ENCODE assay signal across 9 cellular contexts in genomic region chr15:68252925-68253534, GRCh38. TPM values are rescaled to one million over a fixed set of nuclear protein-coding genes. Genes with fewer than 3 reads are reported as not detected.
DNase-seq lines count a peak whose midpoint lies in the region; TF ChIP-seq lines count a peak whose summit lies in the region.
"Had no signal": no experiment of that assay in that cellular context is flagged by ENCODE, and none has a peak within 500 bp of the region (broad histone marks: within the 10 kb centered on the region; RNA-seq: fewer than 3 reads in every experiment).

No MANE protein-coding gene starts in this region.

- peak; percentile 86 for TF ChIP-seq CTCF in LNCaP clone FGC (IDR thresholded peaks at IDR 0.05; ENCODE audit: control insufficient read depth, extremely low read depth, insufficient read depth)
- peak; percentile 88 for TF ChIP-seq CTCF in OCI-LY1 (IDR thresholded peaks at IDR 0.05; ENCODE audit: low read length)
- TF ChIP-seq CTCF in astrocyte of the spinal cord (IDR thresholded peaks at IDR 0.05; ENCODE audit: low read depth, low read length), result peak; percentile 85
- peak; percentile 86 for TF ChIP-seq CTCF in hepatocyte (IDR thresholded peaks at IDR 0.05; ENCODE audit: poor library complexity)

- H3K4me3 ChIP-seq in LNCaP clone FGC (ENCODE audit: low read depth, low read length) (no peak overlapping the region), OCI-LY1 (ENCODE audit: low read depth, low read length, poor library complexity, severe bottlenecking) (no peak overlapping the region), astrocyte of the spinal cord (ENCODE audit: low read depth, low read length) (no peak overlapping the region), hepatocyte (no peak overlapping the region)
- H3K4me3 ChIP-seq: BLaER1 had no signal

- peak; percentile 38 for DNase-seq in DMS79 treated with DMSO at 0.1 percent for 48 hours (lab: John Stamatoyannopoulos, UW)
- DNase-seq in DMS79 (lab: John Stamatoyannopoulos, UW), result no peak
- peak; percentile 62 for DNase-seq in LNCaP clone FGC (ENCODE audit: low read depth)
- peak; percentile 84 for DNase-seq in astrocyte of the spinal cord (ENCODE audit: low read depth, low spot score)
- peak; percentile 83 for DNase-seq in hepatocyte (ENCODE audit: low spot score)
- DNase-seq in stimulated activated naive CD4-positive, alpha-beta T cell (lab: John Stamatoyannopoulos, UW), result peak in 5 of 6 experiments; percentile 15 to 57 (median 22)
- DNase-seq in mesenteric fat pad (ENCODE audit: low spot score), result no peak

- no peak overlapping the region for H3K9ac ChIP-seq in OCI-LY1 (ENCODE audit: low read length)
- H3K9ac ChIP-seq: BLaER1 had no signal

- H3K4me2 ChIP-seq in OCI-LY1 (ENCODE audit: low read length) (no peak overlapping the region), hepatocyte (no peak overlapping the region)
- H3K4me2 ChIP-seq: BLaER1 had no signal

- no peak overlapping the region for H2AFZ ChIP-seq in OCI-LY1 (ENCODE audit: low read length)
- H2AFZ ChIP-seq in hepatocyte, result no peak overlapping the region

- H3K79me2 ChIP-seq in OCI-LY1 (ENCODE audit: insufficient read depth, low read length) (no peaks in the 10 kb centered on the region), hepatocyte (no peaks in the 10 kb centered on the region)

- in situ Hi-C loops in astrocyte of the spinal cord (cut with HindIII; ENCODE audit: low sequenced_read_pairs), result no loop called here

- no peaks in the 10 kb centered on the region for H4K20me1 ChIP-seq in OCI-LY1 (ENCODE audit: insufficient read depth, low read length)
- no peaks in the 10 kb centered on the region for H4K20me1 ChIP-seq in hepatocyte (ENCODE audit: insufficient read depth, poor library complexity, severe bottlenecking)
- H4K20me1 ChIP-seq: BLaER1 had no signal

- H3K36me3 ChIP-seq in OCI-LY1 (ENCODE audit: insufficient read depth, low read length), result no peaks in the 10 kb centered on the region
- H3K36me3 ChIP-seq in hepatocyte (replicated peaks; ENCODE audit: insufficient read depth, low read depth), result no peaks in the 10 kb centered on the region
- H3K36me3 ChIP-seq: BLaER1 had no signal

- H3K9me2 ChIP-seq in OCI-LY1 (ENCODE audit: low read depth, low read length) (no peaks in the 10 kb centered on the region), hepatocyte (replicated peaks; ENCODE audit: insufficient read depth) (no peaks in the 10 kb centered on the region)

- H3K4me1 ChIP-seq in OCI-LY1 (ENCODE audit: insufficient read depth, low read length, severe bottlenecking), result peaks cover 13% of the 10 kb centered on the region
- peaks cover 4% of the 10 kb centered on the region for H3K4me1 ChIP-seq in hepatocyte (ENCODE audit: insufficient read depth)

- WGBS in hepatocyte (ENCODE audit: low lambda C conversion rate, missing lambda C conversion rate), result 43% methylated on average over 7 of the region's 7 CpGs

- no peaks in the 10 kb centered on the region for H3F3A ChIP-seq in OCI-LY1 (ENCODE audit: insufficient read depth, low read length)

- H3K27me3 ChIP-seq in OCI-LY1 (ENCODE audit: insufficient read depth, low read length), result no peaks in the 10 kb centered on the region
- H3K27me3 ChIP-seq in hepatocyte, result no peaks in the 10 kb centered on the region
- H3K27me3 ChIP-seq: BLaER1 had no signal

- no peaks in the 10 kb centered on the region for H3K9me3 ChIP-seq in OCI-LY1 (ENCODE audit: low read length)
- no peaks in the 10 kb centered on the region for H3K9me3 ChIP-seq in hepatocyte (ENCODE audit: low read depth)
- H3K9me3 ChIP-seq: BLaER1 had no signal

- H3K27ac ChIP-seq in OCI-LY1 (ENCODE audit: low read depth, low read length, poor library complexity, severe bottlenecking) (no peak overlapping the region), hepatocyte (no peak overlapping the region)
- H3K27ac ChIP-seq: BLaER1 had no signal

RNA-seq across cellular contexts. Expression of gene CLN6, which starts 23.5 kb away (rescaled TPM):
- 18.7 and 19.5 TPM in 2 replicates for total RNA-seq in hepatocyte
- 10.7 and 11.0 TPM in 2 replicates for polyA plus RNA-seq in hepatocyte
- 24.7 TPM for total RNA-seq in mesenteric fat pad

RNA-seq across cellular contexts. Expression of gene FEM1B, which starts 24.5 kb away (rescaled TPM):
- total RNA-seq in hepatocyte (54.8 and 62.8 TPM in 2 replicates), mesenteric fat pad (48.7 TPM)
- polyA plus RNA-seq in hepatocyte, result 11.9 and 12.1 TPM in 2 replicates

RNA-seq across cellular contexts. Expression of gene CALML4, which starts 47.9 kb away (rescaled TPM):
- total RNA-seq in hepatocyte (44.8 and 49.6 TPM in 2 replicates), mesenteric fat pad (7.2 TPM)
- 72.7 and 79.8 TPM in 2 replicates for polyA plus RNA-seq in hepatocyte

Comparison
In these comparisons a context has a peak if more than half of its experiments do, and no peak if none do; other contexts are left out.
1. DNase-seq: peak in DMS79 treated with DMSO at 0.1 percent for 48 hours (single experiment), LNCaP clone FGC (single experiment), astrocyte of the spinal cord (single experiment), hepatocyte (single experiment) and stimulated activated naive CD4-positive, alpha-beta T cell (5 of 6); none in DMS79 (single experiment) and mesenteric fat pad (single experiment).
2. Peak in every context shown above with its lines, with median percentiles within 50 percentile points of each other: CTCF ChIP-seq.